8 cellular contexts compared by ENCODE assay signal in genomic region chr17:57783338-57783742, GRCh38. TPM values are rescaled to one million over a fixed set of nuclear protein-coding genes. Genes with fewer than 3 reads are reported as not detected.
DNase-seq lines count a peak whose midpoint lies in the region; ATAC-seq and TF ChIP-seq lines count a peak whose summit lies in the region.

No MANE protein-coding gene starts in this region.

- ATAC-seq in left colon: peak; percentile 75

- TF ChIP-seq CTCF in cardiac fibroblast (IDR thresholded peaks at IDR 0.05; ENCODE audit: low read depth, low read length): peak; percentile 71

- intact Hi-C loops in left colon (cut with DNase I, micrococcal nuclease): no loop called here

- DNase-seq in SIG-M5 treated with dmso at 0.1 percent for 504 hours (lab: John Stamatoyannopoulos, UW; ENCODE audit: unreplicated experiment) (peak; percentile 71), SIG-M5 (lab: John Stamatoyannopoulos, UW) (no peak), NCI-H226 (peak; percentile 12), cardiac fibroblast (ENCODE audit: low read depth in 2 of 2) (peak; percentile 25 to 28), left colon (peak; percentile 28 to 69), amniotic stem cell (lab: John Stamatoyannopoulos, UW) (no peak)
- DNase-seq in activated CD4-positive, CD25-positive, alpha-beta regulatory T cell treated with anti-CD3 and anti-CD28 coated beads, Interleukin-2, amount 50 U/mL, for 16 hours (ENCODE audit: low read depth, low spot score): peak; percentile 50
- DNase-seq in stimulated activated CD4-positive, alpha-beta T cell treated with anti-CD3 and anti-CD28 coated beads, Interleukin-4, amount 100 ng/mL, for 4 hours: peak; percentile 61 to 71

- H3K4me3 ChIP-seq in cardiac fibroblast (replicated peaks in 1 of 2; ENCODE audit: low read depth in 2 of 2, low read length in 2 of 2): no peak overlapping the region

RNA-seq across cellular contexts. Expression of gene CCDC182, which starts 38.2 kb away (rescaled TPM):
- not detected for total RNA-seq in left colon

Comparison
In these comparisons a context has a peak if more than half of its experiments do, and no peak if none do; other contexts are left out.
1. DNase-seq: peak in SIG-M5 treated with dmso at 0.1 percent for 504 hours (single experiment), NCI-H226 (single experiment), activated CD4-positive, CD25-positive, alpha-beta regulatory T cell treated with anti-CD3 and anti-CD28 coated beads, Interleukin-2, amount 50 U/mL, for 16 hours (single experiment), cardiac fibroblast (2 of 2), left colon (2 of 2) and stimulated activated CD4-positive, alpha-beta T cell treated with anti-CD3 and anti-CD28 coated beads, Interleukin-4, amount 100 ng/mL, for 4 hours (2 of 2); none in SIG-M5 (single experiment) and amniotic stem cell (single experiment).